ENCODE assay signal across 21 cellular contexts in genomic region chr9:109471994-109472393, GRCh38. TPM values are rescaled to one million over a fixed set of nuclear protein-coding genes. Genes with fewer than 3 reads are reported as not detected.
DNase-seq lines count a peak whose midpoint lies in the region; ATAC-seq and TF ChIP-seq lines count a peak whose summit lies in the region.
"Had no signal": no experiment of that assay in that cellular context is flagged by ENCODE, and none has a peak within 500 bp of the region (broad histone marks: within the 10 kb centered on the region; RNA-seq: fewer than 3 reads in every experiment).

No MANE protein-coding gene starts in this region.

- H3K9me3 Mint-ChIP-seq in endothelial cell (ENCODE audit: unreplicated experiment): no peaks in the 10 kb centered on the region
- H3K9me3 Mint-ChIP-seq: naive thymus-derived CD8-positive, alpha-beta T cell; T-cell had no signal

- peak in 1 of 8 donors; percentile 10 for ATAC-seq in heart right ventricle
- ATAC-seq: naive thymus-derived CD8-positive, alpha-beta T cell; T-cell had no signal

- H3K27ac ChIP-seq in heart right ventricle (peak overlapping the region in 7 of 10 donors; percentile 15 to 81 (median 74)), right atrium auricular region (peak overlapping the region in 1 of 2 donors; percentile 13), epithelial cell of prostate (peak overlapping the region; percentile 60), skeletal muscle tissue (ENCODE audit: low read depth, low read length) (peak overlapping the region; percentile 92)
- H3K27ac ChIP-seq: ovary, tibial nerve had no signal

- peaks cover 0 to 64% (median 27%) of the 10 kb centered on the region in 9 donors for H3K4me1 ChIP-seq in heart right ventricle
- peaks cover 0 to 38% of the 10 kb centered on the region in 2 donors for H3K4me1 ChIP-seq in right atrium auricular region
- H3K4me1 ChIP-seq in skeletal muscle tissue (ENCODE audit: control insufficient read depth in 3 of 3, insufficient read depth in 3 of 3, low read length in 3 of 3): peaks cover 28 to 66% (median 37%) of the 10 kb centered on the region in 3 donors

- TF ChIP-seq CTCF in heart right ventricle (IDR thresholded peaks at IDR 0.05) (no peak), right atrium auricular region (IDR thresholded peaks at IDR 0.05) (no peak), endothelial cell (IDR thresholded peaks at IDR 0.05; ENCODE audit: unreplicated experiment) (no peak)

- H3K27ac Mint-ChIP-seq in endothelial cell (ENCODE audit: unreplicated experiment): no peak overlapping the region
- H3K27ac Mint-ChIP-seq: CD4-positive, CD25-positive, alpha-beta regulatory T cell; naive thymus-derived CD8-positive, alpha-beta T cell; T-cell had no signal

- H3K9ac ChIP-seq in skeletal muscle tissue (ENCODE audit: low read depth in 1 of 3, low read length in 3 of 3): peak overlapping the region in 2 of 3 donors; percentile 37 to 48

- DNase-seq in heart right ventricle (no peak), right atrium auricular region (ENCODE audit: low spot score) (no peak), NCI-H69 (lab: John Stamatoyannopoulos, UW) (peak; percentile 65), epithelial cell of prostate (ENCODE audit: low read depth, low spot score) (no peak), posterior vena cava (ENCODE audit: low spot score) (no peak), endothelial cell (ENCODE audit: low spot score) (no peak)
- no peak for DNase-seq in activated naive CD4-positive, alpha-beta T cell (lab: John Stamatoyannopoulos, UW)
- DNase-seq: activated CD4-positive, alpha-beta T cell treated with anti-CD3 and anti-CD28 coated beads, Interleukin-2, amount 50 U/mL, for 1 hour; activated CD8-positive, alpha-beta memory T cell treated with anti-CD3 and anti-CD28 coated beads, Interleukin-2, amount 50 U/mL, for 4 hours; CD4-positive, CD25-positive, alpha-beta regulatory T cell; DMS153; GOT3; MV-4-11; naive thymus-derived CD8-positive, alpha-beta T cell; NCI-H1930; ovary; stimulated activated CD4-positive, alpha-beta T cell treated with anti-CD3 and anti-CD28 coated beads, Interleukin-1b, Interleukin-23, amount 100 ng/mL, for 48 hours; stimulated activated naive CD4-positive, alpha-beta T cell; T-cell had no signal

- H3K4me1 Mint-ChIP-seq in endothelial cell (ENCODE audit: unreplicated experiment): peaks cover 7% of the 10 kb centered on the region
- H3K4me1 Mint-ChIP-seq: CD4-positive, CD25-positive, alpha-beta regulatory T cell; naive thymus-derived CD8-positive, alpha-beta T cell; T-cell had no signal

- H3K9me3 ChIP-seq in heart right ventricle (no peaks in the 10 kb centered on the region), right atrium auricular region (no peaks in the 10 kb centered on the region), skeletal muscle tissue (ENCODE audit: control insufficient read depth in 3 of 3, low read length in 3 of 3) (no peaks in the 10 kb centered on the region)
- H3K9me3 ChIP-seq: ovary, tibial nerve had no signal

- no peaks in the 10 kb centered on the region for H3K36me3 Mint-ChIP-seq in endothelial cell (ENCODE audit: low read depth, unreplicated experiment)
- H3K36me3 Mint-ChIP-seq: CD4-positive, CD25-positive, alpha-beta regulatory T cell; naive thymus-derived CD8-positive, alpha-beta T cell; T-cell had no signal

- no peak overlapping the region for H3K4me3 ChIP-seq in heart right ventricle
- no peak overlapping the region for H3K4me3 ChIP-seq in right atrium auricular region
- H3K4me3 ChIP-seq in skeletal muscle tissue (ENCODE audit: low read length in 3 of 3): peak overlapping the region in 1 of 3 donors; percentile 17
- H3K4me3 ChIP-seq: ovary, tibial nerve had no signal

- intact Hi-C loops in heart right ventricle (cut with DNase I): loop anchor here in 2 of 10 donors (5.0 kb wide), 3 partner anchors 45 to 225 kb away; no protein-coding TSS in a partner anchor
- intact Hi-C loops in posterior vena cava (cut with DNase I): no loop called here

- H3K27me3 Mint-ChIP-seq in endothelial cell (ENCODE audit: unreplicated experiment): peaks cover 5% of the 10 kb centered on the region

- no peaks in the 10 kb centered on the region for H3K36me3 ChIP-seq in heart right ventricle
- no peaks in the 10 kb centered on the region for H3K36me3 ChIP-seq in right atrium auricular region
- no peaks in the 10 kb centered on the region for H3K36me3 ChIP-seq in skeletal muscle tissue (ENCODE audit: control insufficient read depth in 3 of 3, insufficient read depth in 3 of 3, low read length in 3 of 3)
- H3K36me3 ChIP-seq: ovary, tibial nerve had no signal

- WGBS in heart right ventricle, 2 donors: 15 to 21% methylated on average over 2 of the region's 2 CpGs

- peaks cover 0 to 36% (median 0%) of the 10 kb centered on the region in 7 donors for H3K27me3 ChIP-seq in heart right ventricle
- no peaks in the 10 kb centered on the region for H3K27me3 ChIP-seq in right atrium auricular region
- H3K27me3 ChIP-seq in skeletal muscle tissue (ENCODE audit: control insufficient read depth in 3 of 3, insufficient read depth in 3 of 3, low read length in 3 of 3): no peaks in the 10 kb centered on the region
- H3K27me3 ChIP-seq: ovary, tibial nerve had no signal

- H3K4me3 Mint-ChIP-seq in endothelial cell (ENCODE audit: unreplicated experiment): no peak overlapping the region
- H3K4me3 Mint-ChIP-seq: CD4-positive, CD25-positive, alpha-beta regulatory T cell; naive thymus-derived CD8-positive, alpha-beta T cell; T-cell had no signal

RNA-seq across cellular contexts. Expression of gene PTPN3, which starts 26.1 kb away (rescaled TPM):
- total RNA-seq in heart right ventricle (10 to 100 TPM; 22.7 to 70.7 (median 51.5) TPM), right atrium auricular region (1 to 10 TPM; 6.9 to 7.9 TPM), skeletal muscle tissue (7.8 TPM), posterior vena cava (1 to 10 TPM; 1.7 to 2.1 TPM), endothelial cell (ENCODE audit: unreplicated experiment) (0.62 TPM)
- polyA plus RNA-seq in heart right ventricle: 10 to 100 TPM in 1 of 2 donors, 1 to 10 TPM in 1; 3.1 to 10.7 TPM
- total RNA-seq: naive thymus-derived CD8-positive, alpha-beta T cell had no signal
- polyA plus RNA-seq: naive thymus-derived CD8-positive, alpha-beta T cell had no signal
